Comparison of ENCODE assay signal across 8 cellular contexts in genomic region chr1:53237638-53238037, GRCh38. TPM values are rescaled to one million over a fixed set of nuclear protein-coding genes. Genes with fewer than 3 reads are reported as not detected.
DNase-seq lines count a peak whose midpoint lies in the region; ATAC-seq, FAIRE-seq and TF ChIP-seq lines count a peak whose summit lies in the region.

No MANE protein-coding gene starts in this region.

- TF ChIP-seq CTCF in fibroblast of lung (conservative IDR thresholded peaks at IDR 0.05 in 1 of 2, IDR thresholded peaks at IDR 0.05 in 1 of 2; ENCODE audit: low read depth in 1 of 2, low read length in 2 of 2) (no peak), sigmoid colon (IDR thresholded peaks at IDR 0.05) (no peak), omental fat pad (IDR thresholded peaks at IDR 0.05) (no peak)

- H2AFZ ChIP-seq in fibroblast of lung (ENCODE audit: low read length): no peak overlapping the region

- peak; percentile 40 for FAIRE-seq in GM12892 (lab: Jason Lieb, UNC)

- H3K27ac ChIP-seq in fibroblast of lung (ENCODE audit: insufficient read depth, low read length): peak overlapping the region; percentile 83
- peak overlapping the region in 3 of 4 donors; percentile 76 to 86 (median 82) for H3K27ac ChIP-seq in sigmoid colon

- H3K4me3 ChIP-seq in fibroblast of lung (replicated peaks in 1 of 4; ENCODE audit: control extremely low read depth in 1 of 4, insufficient read depth in 1 of 4, low read depth in 3 of 4, low read length in 4 of 4) (peak overlapping the region; percentile 66 to 99 (median 84)), sigmoid colon (peak overlapping the region; percentile 87 to 97 (median 92))

- no peaks in the 10 kb centered on the region for H4K20me1 ChIP-seq in fibroblast of lung (ENCODE audit: control insufficient read depth, extremely low read depth, insufficient read depth, low read length)

- TF ChIP-seq POLR2A in GM12892 (IDR thresholded peaks at IDR 0.05; ENCODE audit: low read depth, low read length): no peak
- no peak for TF ChIP-seq POLR2A in sigmoid colon (IDR thresholded peaks at IDR 0.05)

- TF ChIP-seq EP300 in sigmoid colon (IDR thresholded peaks at IDR 0.05): no peak

- peak overlapping the region; percentile 81 for H3K4me2 ChIP-seq in fibroblast of lung (ENCODE audit: extremely low read depth, insufficient read depth, low read length)

- H3K4me1 ChIP-seq in fibroblast of lung (ENCODE audit: control insufficient read depth, extremely low read depth, insufficient read depth, low read length) (peaks cover 2% of the 10 kb centered on the region), sigmoid colon (peaks cover 0 to 25% (median 21%) of the 10 kb centered on the region in 4 donors)

- H3K27me3 ChIP-seq in fibroblast of lung (ENCODE audit: control insufficient read depth, insufficient read depth, low read length) (no peaks in the 10 kb centered on the region), sigmoid colon (no peaks in the 10 kb centered on the region)

- DNase-seq in GM12892 (ENCODE audit: insufficient read length) (no peak), RKO (ENCODE audit: low spot score) (peak; percentile 23), fibroblast of lung (ENCODE audit: low read depth in 2 of 2) (no peak), sigmoid colon (no peak), NCI-H524 (lab: John Stamatoyannopoulos, UW) (no peak), NCI-H748 treated with DMSO at 0.1 percent for 48 hours (lab: John Stamatoyannopoulos, UW) (no peak), NCI-H1417 (lab: John Stamatoyannopoulos, UW) (no peak), omental fat pad (ENCODE audit: low spot score) (no peak)

- WGBS in sigmoid colon, 2 donors: 25 to 30% methylated on average over 8 of the region's 8 CpGs

- H3K79me2 ChIP-seq in fibroblast of lung (ENCODE audit: control insufficient read depth, insufficient read depth, low read length): peaks cover 24% of the 10 kb centered on the region

- intact Hi-C loops in sigmoid colon (cut with DNase I): loop anchor here (5.0 kb wide), 1 partner anchor 90 kb away; the partner anchor contains the start of gene LRP8

- no peak for ATAC-seq in omental fat pad (ENCODE audit: low FRiP score)

- peaks cover under 1% of the 10 kb centered on the region for H3K36me3 ChIP-seq in fibroblast of lung (ENCODE audit: control insufficient read depth, insufficient read depth, low read length)
- peaks cover 15 to 37% (median 20%) of the 10 kb centered on the region in 4 donors for H3K36me3 ChIP-seq in sigmoid colon

- H3K9me3 ChIP-seq in fibroblast of lung (ENCODE audit: control insufficient read depth, insufficient read depth, low read depth, low read length) (no peaks in the 10 kb centered on the region), sigmoid colon (no peaks in the 10 kb centered on the region)

- peak overlapping the region; percentile 92 for H3K9ac ChIP-seq in fibroblast of lung (ENCODE audit: insufficient read depth, low read length)

RNA-seq across cellular contexts. Expression of gene MAGOH, which starts 0.7 kb away (rescaled TPM):
- 104 TPM for polyA plus RNA-seq in GM12892 (2012; ENCODE audit: missing spikeins)
- total RNA-seq in fibroblast of lung (33.0 and 35.2 TPM in 2 replicates), sigmoid colon (10 to 100 TPM; 12.2 to 46.4 (median 28.7) TPM), omental fat pad (10 to 100 TPM; 20.3 to 46.7 (median 26.8) TPM)
- polyA plus RNA-seq in fibroblast of lung (34.5 and 45.5 TPM in 2 replicates), sigmoid colon (10 to 100 TPM; 73.9 to 98.4 (median 95.0) TPM)
- polyA plus RNA-seq in fibroblast of lung (2012): 76.0 and 83.4 TPM in 2 replicates
- polyA minus RNA-seq in fibroblast of lung (ENCODE audit: low replicate concordance): 1.6 and 2.3 TPM in 2 replicates

RNA-seq across cellular contexts. Expression of gene CZIB, which starts 17.2 kb away (rescaled TPM):
- polyA plus RNA-seq in GM12892 (2012; ENCODE audit: missing spikeins): 41.5 TPM
- 56.5 and 60.6 TPM in 2 replicates for total RNA-seq in fibroblast of lung
- polyA plus RNA-seq in fibroblast of lung: 73.1 and 99.4 TPM in 2 replicates
- polyA plus RNA-seq in fibroblast of lung (2012): 65.2 and 79.0 TPM in 2 replicates
- 19.0 and 20.2 TPM in 2 replicates for polyA minus RNA-seq in fibroblast of lung (ENCODE audit: low replicate concordance)
- 10 to 100 TPM; 79.2 to 95.6 (median 92.7) TPM for total RNA-seq in sigmoid colon
- 10 to 100 TPM; 49.4 to 69.1 (median 51.8) TPM for polyA plus RNA-seq in sigmoid colon
- total RNA-seq in omental fat pad: 10 to 100 TPM; 43.1 to 74.4 (median 62.3) TPM

RNA-seq across cellular contexts. Expression of gene CPT2, which starts 41.0 kb away (rescaled TPM):
- polyA plus RNA-seq in GM12892 (2012; ENCODE audit: missing spikeins): 19.3 TPM
- total RNA-seq in fibroblast of lung (13.4 and 18.3 TPM in 2 replicates), sigmoid colon (10 to 100 TPM in 3 of 4 donors, 1 to 10 TPM in 1; 8.0 to 14.1 (median 11.5) TPM), omental fat pad (10 to 100 TPM; 11.4 to 30.4 (median 17.6) TPM)
- polyA plus RNA-seq in fibroblast of lung (17.2 and 17.3 TPM in 2 replicates), sigmoid colon (10 to 100 TPM; 33.0 to 78.8 (median 52.9) TPM)
- polyA plus RNA-seq in fibroblast of lung (2012): 11.4 TPM in 2 replicates
- 12.4 and 14.3 TPM in 2 replicates for polyA minus RNA-seq in fibroblast of lung (ENCODE audit: low replicate concordance)
